Comparison of ENCODE assay signal across 16 cellular contexts in the genomic region with DNA sequence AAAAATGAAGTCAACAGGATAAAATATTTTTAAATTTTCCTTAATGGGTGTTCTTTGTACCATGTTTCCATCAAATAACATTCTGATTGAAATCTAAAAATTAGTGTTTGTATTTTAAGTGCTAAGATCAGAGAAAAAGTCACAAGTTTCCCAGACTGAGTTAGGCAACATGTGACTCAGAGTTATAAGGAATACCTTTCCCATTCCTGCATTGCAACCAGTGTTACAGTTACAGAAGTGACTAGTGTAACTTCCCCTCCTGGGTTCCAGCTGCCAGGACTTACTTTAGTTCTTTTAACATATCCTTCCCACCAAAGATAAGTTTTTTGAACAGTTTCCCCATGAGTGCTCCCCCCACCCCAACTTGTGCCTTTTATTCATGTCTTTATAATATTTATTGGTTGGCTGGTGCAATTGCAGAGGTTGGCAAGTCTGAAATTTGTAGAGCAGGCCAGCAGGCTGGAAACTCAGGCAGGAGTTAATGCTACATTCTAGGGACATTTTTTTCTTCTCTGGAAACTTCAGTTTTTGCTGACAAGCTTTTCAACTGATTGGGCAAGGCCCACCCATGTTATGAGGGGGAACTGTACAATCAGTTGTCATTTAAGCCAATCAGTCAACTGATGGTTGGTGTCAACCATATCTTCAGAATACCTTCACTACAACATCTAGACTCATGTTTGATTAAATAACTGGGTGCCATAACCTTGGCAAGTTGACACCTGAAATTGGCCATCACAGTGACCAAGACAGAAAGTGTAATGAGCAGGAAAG.
"Had no signal": no experiment of that assay in that cellular context is flagged by ENCODE, and none has a peak within 500 bp of the region (broad histone marks: within the 10 kb centered on the region; RNA-seq: fewer than 3 reads in every experiment).

No MANE protein-coding gene starts in this region.

- ATAC-seq: activated CD8-positive, alpha-beta T cell treated with anti-CD3 and anti-CD28 coated beads for 36 hours; activated naive CD4-positive, alpha-beta T cell treated with anti-CD3 and anti-CD28 coated beads, Interleukin-2, amount 50 U/mL, for 72 hours; activated T-cell treated with anti-CD3 and anti-CD28 coated beads, Interleukin-2, amount 50 U/mL, for 72 hours; natural killer cell treated with Interleukin-12 subunit alpha and Interleukin-12 subunit beta and Interleukin-15 and Interleukin-18, amount 100 ng/mL, for 72 hours; stimulated activated effector memory CD8-positive, alpha-beta T cell treated with anti-CD3 and anti-CD28 coated beads, Interleukin-12 subunit alpha, Interleukin-12 subunit beta, amount 100 ng/mL, for 72 hours; WTC11 had no signal

- H3K36me3 Mint-ChIP-seq: stimulated activated effector memory CD8-positive, alpha-beta T cell treated with anti-CD3 and anti-CD28 coated beads, Interleukin-12 subunit alpha, Interleukin-12 subunit beta, amount 100 ng/mL, for 72 hours; WTC11 had no signal

- DNase-seq: activated CD4-positive, alpha-beta T cell treated with anti-CD3 and anti-CD28 coated beads for 48 hours; activated CD8-positive, alpha-beta memory T cell treated with anti-CD3 and anti-CD28 coated beads, Interleukin-2, amount 50 U/mL, for 4 hours; activated CD8-positive, alpha-beta T cell treated with anti-CD3 and anti-CD28 coated beads for 36 hours; activated gamma-delta T cell; activated T-cell treated with anti-CD3 and anti-CD28 coated beads, Interleukin-2, amount 50 U/mL, for 72 hours; amniotic stem cell; central memory CD4-positive, alpha-beta T cell; glutamatergic neuron; retina; T-helper 2 cell; thyroid gland had no signal

- H3K9me3 Mint-ChIP-seq: activated T-cell treated with anti-CD3 and anti-CD28 coated beads, Interleukin-2, amount 50 U/mL, for 72 hours; natural killer cell treated with Interleukin-12 subunit alpha and Interleukin-12 subunit beta and Interleukin-15 and Interleukin-18, amount 100 ng/mL, for 72 hours; stimulated activated effector memory CD8-positive, alpha-beta T cell treated with anti-CD3 and anti-CD28 coated beads, Interleukin-12 subunit alpha, Interleukin-12 subunit beta, amount 100 ng/mL, for 72 hours had no signal

- H3K4me1 Mint-ChIP-seq: stimulated activated effector memory CD8-positive, alpha-beta T cell treated with anti-CD3 and anti-CD28 coated beads, Interleukin-12 subunit alpha, Interleukin-12 subunit beta, amount 100 ng/mL, for 72 hours; WTC11 had no signal

- H3K27ac Mint-ChIP-seq: activated CD8-positive, alpha-beta T cell treated with anti-CD3 and anti-CD28 coated beads for 36 hours; activated naive CD4-positive, alpha-beta T cell treated with anti-CD3 and anti-CD28 coated beads, Interleukin-2, amount 50 U/mL, for 72 hours; activated T-cell treated with anti-CD3 and anti-CD28 coated beads, Interleukin-2, amount 50 U/mL, for 72 hours; natural killer cell treated with Interleukin-12 subunit alpha and Interleukin-12 subunit beta and Interleukin-15 and Interleukin-18, amount 100 ng/mL, for 72 hours; stimulated activated effector memory CD8-positive, alpha-beta T cell treated with anti-CD3 and anti-CD28 coated beads, Interleukin-12 subunit alpha, Interleukin-12 subunit beta, amount 100 ng/mL, for 72 hours; WTC11 had no signal

- H3K4me3 ChIP-seq: coronary artery, thyroid gland had no signal

- H3K4me3 Mint-ChIP-seq: activated CD8-positive, alpha-beta T cell treated with anti-CD3 and anti-CD28 coated beads for 36 hours; activated T-cell treated with anti-CD3 and anti-CD28 coated beads, Interleukin-2, amount 50 U/mL, for 72 hours; natural killer cell treated with Interleukin-12 subunit alpha and Interleukin-12 subunit beta and Interleukin-15 and Interleukin-18, amount 100 ng/mL, for 72 hours; stimulated activated effector memory CD8-positive, alpha-beta T cell treated with anti-CD3 and anti-CD28 coated beads, Interleukin-12 subunit alpha, Interleukin-12 subunit beta, amount 100 ng/mL, for 72 hours; WTC11 had no signal
